ENCODE assay signal across 8 cellular contexts in genomic region chr11:62081378-62082291, GRCh38. TPM values are rescaled to one million over a fixed set of nuclear protein-coding genes. Genes with fewer than 3 reads are reported as not detected.
DNase-seq lines count a peak whose midpoint lies in the region; ATAC-seq, FAIRE-seq and TF ChIP-seq lines count a peak whose summit lies in the region.

No MANE protein-coding gene starts in this region.

- TF ChIP-seq CTCF in CD14-positive monocyte (IDR thresholded peaks at IDR 0.05): peak; percentile 94
- TF ChIP-seq CTCF in mesothelial cell of epicardium (IDR thresholded peaks at IDR 0.05; ENCODE audit: unreplicated experiment): peak; percentile 87

- ATAC-seq in effector memory CD8-positive, alpha-beta T cell (replicated peaks): peak; percentile 81
- ATAC-seq in HG02852 (IDR thresholded peaks at IDR 0.05; ENCODE audit: unreplicated experiment): no peak

- H3K4me3 Mint-ChIP-seq in CD14-positive monocyte (peak overlapping the region; percentile 64 to 76), mesothelial cell of epicardium (no peak overlapping the region)
- peak overlapping the region in 1 of 2 donors; percentile 24 for H3K4me3 Mint-ChIP-seq in effector memory CD8-positive, alpha-beta T cell

- FAIRE-seq in HTR-8/SVneo (lab: Jason Lieb, UNC): no peak

- DNase-seq in CD14-positive monocyte (ENCODE audit: low spot score) (peak; percentile 82), HTR-8/SVneo (ENCODE audit: insufficient read length, low spot score) (peak; percentile 69), NOMO-1 (lab: John Stamatoyannopoulos, UW; ENCODE audit: unreplicated experiment in 2 of 2) (peak; percentile 51 to 67), mesothelial cell of epicardium (ENCODE audit: low spot score in 2 of 2, unreplicated experiment in 2 of 2) (peak; percentile 62 to 89)
- DNase-seq in activated CD8-positive, alpha-beta memory T cell treated with anti-CD3 and anti-CD28 coated beads for 4 hours (ENCODE audit: low read depth in 2 of 2): peak; percentile 60 to 61
- peak; percentile 78 to 82 (median 78) for DNase-seq in effector memory CD8-positive, alpha-beta T cell
- peak; percentile 55 to 72 for DNase-seq in stimulated activated CD8-positive, alpha-beta memory T cell treated with anti-CD3 and anti-CD28 coated beads, Interleukin-2, amount 100 ng/mL, for 48 hours (ENCODE audit: low read depth in 2 of 2)

- intact Hi-C loops in CD14-positive monocyte (cut with micrococcal nuclease): loop anchor here in 1 of 2 donors (1.0 to 5.0 kb wide), 4 partner anchors 49 to 182 kb away; no protein-coding TSS in a partner anchor

- peaks cover 15% of the 10 kb centered on the region for H3K4me1 Mint-ChIP-seq in CD14-positive monocyte
- peaks cover 6 to 7% of the 10 kb centered on the region in 2 donors for H3K4me1 Mint-ChIP-seq in effector memory CD8-positive, alpha-beta T cell (ENCODE audit: low read depth in 2 of 2)
- H3K4me1 Mint-ChIP-seq in mesothelial cell of epicardium: peaks cover 2% of the 10 kb centered on the region

- H3K9me3 Mint-ChIP-seq in CD14-positive monocyte (peaks cover 0 to 1% (median 0%) of the 10 kb centered on the region in 7 donors), mesothelial cell of epicardium (peaks cover 4% of the 10 kb centered on the region)
- no peaks in the 10 kb centered on the region for H3K9me3 Mint-ChIP-seq in effector memory CD8-positive, alpha-beta T cell

- H3K27ac Mint-ChIP-seq in CD14-positive monocyte: peak overlapping the region in 5 of 7 donors; percentile 62 to 86 (median 79)
- peak overlapping the region; percentile 8 to 32 for H3K27ac Mint-ChIP-seq in effector memory CD8-positive, alpha-beta T cell
- no peak overlapping the region for H3K27ac Mint-ChIP-seq in mesothelial cell of epicardium

- H3K27me3 Mint-ChIP-seq in CD14-positive monocyte (ENCODE audit: low read depth in 3 of 3): peaks cover 3 to 8% (median 5%) of the 10 kb centered on the region in 3 donors
- peaks cover 0 to 4% of the 10 kb centered on the region in 2 donors for H3K27me3 Mint-ChIP-seq in effector memory CD8-positive, alpha-beta T cell
- no peaks in the 10 kb centered on the region for H3K27me3 Mint-ChIP-seq in mesothelial cell of epicardium (ENCODE audit: low read depth)

- H3K36me3 Mint-ChIP-seq in CD14-positive monocyte (no peaks in the 10 kb centered on the region), mesothelial cell of epicardium (no peaks in the 10 kb centered on the region)
- no peaks in the 10 kb centered on the region for H3K36me3 Mint-ChIP-seq in effector memory CD8-positive, alpha-beta T cell (ENCODE audit: insufficient read depth)

RNA-seq across cellular contexts. Expression of gene INCENP, which starts 42.2 kb away (rescaled TPM):
- 1 to 10 TPM in 1 of 2 donors, under 1 TPM in 1; 0.75 to 1.0 TPM for polyA plus RNA-seq in CD14-positive monocyte
- 50.4 to 51.6 TPM (median 50.9 TPM) in 3 replicates for total RNA-seq in mesothelial cell of epicardium
